ENCODE assay signal across 18 cellular contexts in genomic region chr2:88852753-88853402, GRCh38.
DNase-seq lines count a peak whose midpoint lies in the region; ATAC-seq, FAIRE-seq and TF ChIP-seq lines count a peak whose summit lies in the region.
"Had no signal": no experiment of that assay in that cellular context is flagged by ENCODE, and none has a peak within 500 bp of the region (broad histone marks: within the 10 kb centered on the region; RNA-seq: fewer than 3 reads in every experiment).

No MANE protein-coding gene starts in this region.

- ATAC-seq in memory B cell (ENCODE audit: low read depth) (no peak), HG02798 (IDR thresholded peaks at IDR 0.05; ENCODE audit: poor library complexity, unreplicated experiment) (no peak)
- ATAC-seq: naive thymus-derived CD4-positive, alpha-beta T cell; pancreas had no signal

- in situ Hi-C loops in Caki2 (cut with HindIII; ENCODE audit: low pct_unique_long_range_greater_than_20kb, low sequenced_read_pairs) = no loop called here
- in situ Hi-C loops in GM13977 (cut with MboI; ENCODE audit: low pct_unique_long_range_greater_than_20kb, low sequenced_read_pairs, unreplicated experiment) = no loop called here

- no peak for TF ChIP-seq POLR2A in H54 (IDR thresholded peaks at IDR 0.05; ENCODE audit: low read depth, low read length)

- peaks cover 63% of the 10 kb centered on the region for H3K4me1 Mint-ChIP-seq in memory B cell

- peak; percentile 92 for FAIRE-seq in GM19239 (lab: Jason Lieb, UNC)
- no peak for FAIRE-seq in H54 (lab: Jason Lieb, UNC)
- FAIRE-seq: D721Med, pancreas had no signal

- peaks cover 24% of the 10 kb centered on the region for H3K36me3 Mint-ChIP-seq in memory B cell
- H3K36me3 Mint-ChIP-seq: naive thymus-derived CD4-positive, alpha-beta T cell had no signal

- H3K9me3 Mint-ChIP-seq in memory B cell = peaks cover 5% of the 10 kb centered on the region

- DNase-seq in Caki2 (ENCODE audit: low read depth) (peak; percentile 98), GM19239 (ENCODE audit: insufficient read length, low spot score) (no peak), OCI-M1 (lab: John Stamatoyannopoulos, UW) (peak; percentile 11), memory B cell (ENCODE audit: low spot score in 2 of 2) (no peak), GM19238 (ENCODE audit: insufficient read length, low spot score) (no peak), GM13977 (ENCODE audit: low spot score) (no peak), H54 (ENCODE audit: insufficient read length, low spot score) (no peak)
- DNase-seq: activated naive CD4-positive, alpha-beta T cell treated with anti-CD3 and anti-CD28 coated beads, Interleukin-2, amount 50 U/mL, for 16 hours; colonic mucosa; GF-D8; naive thymus-derived CD4-positive, alpha-beta T cell; NCI-H2029 treated with DMSO at 0.1 percent for 48 hours; NCI-H526; pancreas; stimulated activated CD4-positive, alpha-beta T cell treated with anti-CD3 and anti-CD28 coated beads, Interleukin-4, amount 100 ng/mL, for 1 hour; testis had no signal

- TF ChIP-seq CTCF in GM13977 (IDR thresholded peaks at IDR 0.05; ENCODE audit: extremely low read depth, insufficient read depth, missing control alignments) = no peak

- H3K27me3 Mint-ChIP-seq in memory B cell = no peaks in the 10 kb centered on the region

- H3K27ac Mint-ChIP-seq in memory B cell = peak overlapping the region; percentile 93
- H3K27ac Mint-ChIP-seq: naive thymus-derived CD4-positive, alpha-beta T cell had no signal

- peak overlapping the region; percentile 64 for H3K4me3 Mint-ChIP-seq in memory B cell
- H3K4me3 Mint-ChIP-seq: naive thymus-derived CD4-positive, alpha-beta T cell had no signal

Comparison
In these comparisons a context has a peak if more than half of its experiments do, and no peak if none do; other contexts are left out.
1. DNase-seq: peak in Caki2 (single experiment) and OCI-M1 (single experiment); none in GM19239 (single experiment), memory B cell (0 of 2), GM19238 (single experiment), GM13977 (single experiment) and H54 (single experiment).